Comparison of ENCODE assay signal across 26 cellular contexts in the genomic region with DNA sequence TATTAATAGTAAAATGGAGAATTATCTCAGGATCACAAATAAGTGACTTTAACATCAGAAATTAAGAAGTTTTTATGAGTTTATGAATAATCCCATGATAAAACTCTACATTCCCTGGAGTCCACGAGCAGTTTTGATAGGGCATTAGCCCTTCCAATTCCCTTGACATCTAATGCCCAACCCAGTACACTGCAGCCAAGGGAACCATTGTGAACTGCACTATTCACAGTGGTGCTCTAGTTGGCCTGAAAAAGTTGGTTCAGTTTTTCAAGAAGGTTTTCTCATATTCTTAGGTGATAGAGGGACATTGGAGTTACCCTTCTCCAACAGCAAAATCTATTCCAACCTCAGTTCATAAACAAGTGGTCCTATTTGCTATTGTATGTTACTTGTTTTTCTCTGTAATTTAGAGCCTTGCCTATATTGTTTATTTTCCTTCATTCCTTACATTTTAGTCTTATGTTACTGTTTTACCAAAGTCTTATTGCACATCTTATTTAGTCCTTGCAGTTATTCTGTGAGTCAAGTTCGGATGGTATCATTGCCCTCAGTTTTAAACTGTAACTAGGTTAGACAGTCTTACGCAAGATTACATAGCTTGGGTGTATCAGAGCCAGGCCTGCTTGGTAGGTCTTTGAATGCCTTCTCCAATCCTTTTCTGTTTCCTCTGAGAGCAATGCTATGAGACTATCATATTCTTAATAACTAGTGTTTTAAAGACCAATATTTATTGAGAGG. TPM values are rescaled to one million over a fixed set of nuclear protein-coding genes. Genes with fewer than 3 reads are reported as not detected.
DNase-seq lines count a peak whose midpoint lies in the region; TF ChIP-seq lines count a peak whose summit lies in the region.
"Had no signal": no experiment of that assay in that cellular context is flagged by ENCODE, and none has a peak within 500 bp of the region (broad histone marks: within the 10 kb centered on the region; RNA-seq: fewer than 3 reads in every experiment).

No MANE protein-coding gene starts in this region.

- peaks cover 24% of the 10 kb centered on the region for H3K4me1 Mint-ChIP-seq in HFFc6 (ENCODE audit: low read depth)
- H3K4me1 Mint-ChIP-seq: activated naive CD8-positive, alpha-beta T cell treated with anti-CD3 and anti-CD28 coated beads for 36 hours; CD4-positive, CD25-positive, alpha-beta regulatory T cell; central memory CD8-positive, alpha-beta T cell; nephron progenitor cell; T-helper 17 cell had no signal

- no peak overlapping the region for H3K27ac Mint-ChIP-seq in HFFc6
- H3K27ac Mint-ChIP-seq: activated naive CD8-positive, alpha-beta T cell treated with anti-CD3 and anti-CD28 coated beads for 36 hours; CD4-positive, CD25-positive, alpha-beta regulatory T cell; nephron progenitor cell; T-helper 17 cell had no signal

- DNase-seq in AG09319 (ENCODE audit: extremely low read depth, low read depth) (peak; percentile 45), HFFc6 (peak; percentile 35), dedifferentiated amniotic fluid mesenchymal stem cell (ENCODE audit: extremely low spot score) (peak; percentile 26), kidney tubule cell (ENCODE audit: low spot score) (peak; percentile 82), NCI-H1105 treated with DMSO at 0.1 percent for 48 hours (lab: John Stamatoyannopoulos, UW) (no peak), esophagus muscularis mucosa (ENCODE audit: extremely low spot score) (no peak), NCI-H524 treated with DMSO at 0.1 percent for 48 hours (lab: John Stamatoyannopoulos, UW) (no peak)
- DNase-seq: activated CD4-positive, alpha-beta T cell treated with anti-CD3 and anti-CD28 coated beads for 4 hours; activated CD8-positive, alpha-beta memory T cell treated with anti-CD3 and anti-CD28 coated beads for 24 hours; activated effector memory CD4-positive, alpha-beta T cell treated with anti-CD3 and anti-CD28 coated beads, Interleukin-2, amount 50 U/mL, for 16 hours; activated naive CD8-positive, alpha-beta T cell treated with anti-CD3 and anti-CD28 coated beads for 36 hours; CD4-positive, CD25-positive, alpha-beta regulatory T cell; GOT3; heart left ventricle; NCI-H2081; NCI-H226; NCI-H774; nephron progenitor cell; T-helper 17 cell had no signal

- peaks cover 0 to 59% (median 18%) of the 10 kb centered on the region in 4 donors for H3K36me3 ChIP-seq in esophagus muscularis mucosa

- no peak overlapping the region for H3K27ac ChIP-seq in esophagus muscularis mucosa (replicated peaks in 1 of 4)
- H3K27ac ChIP-seq: heart left ventricle, RWPE1, VCaP had no signal

- no peaks in the 10 kb centered on the region for H3K36me3 Mint-ChIP-seq in HFFc6 (ENCODE audit: low read depth)
- H3K36me3 Mint-ChIP-seq: activated naive CD8-positive, alpha-beta T cell treated with anti-CD3 and anti-CD28 coated beads for 36 hours; CD4-positive, CD25-positive, alpha-beta regulatory T cell had no signal

- intact Hi-C loops in esophagus muscularis mucosa (cut with DNase I), result loop anchor here (10.0 kb wide), 1 partner anchor 147 kb away; no protein-coding TSS in a partner anchor

- no peak for TF ChIP-seq POLR2A in esophagus muscularis mucosa (IDR thresholded peaks at IDR 0.05; ENCODE audit: low read depth)

- peaks cover 0 to 4% (median 2%) of the 10 kb centered on the region in 4 donors for H3K4me1 ChIP-seq in esophagus muscularis mucosa

- 84% methylated on average over 3 of the region's 3 CpGs for WGBS in esophagus muscularis mucosa

- TF ChIP-seq CTCF in AG09319 (IDR thresholded peaks at IDR 0.05; ENCODE audit: low read depth, low read length), result no peak
- TF ChIP-seq CTCF in HFFc6 (IDR thresholded peaks at IDR 0.05), result no peak
- no peak for TF ChIP-seq CTCF in esophagus muscularis mucosa (IDR thresholded peaks at IDR 0.05)

- H3K9me3 ChIP-seq in esophagus muscularis mucosa, result no peaks in the 10 kb centered on the region
- H3K9me3 ChIP-seq: heart left ventricle had no signal

- no peak for TF ChIP-seq EP300 in esophagus muscularis mucosa (IDR thresholded peaks at IDR 0.05)

- H3K27me3 ChIP-seq in esophagus muscularis mucosa, result no peaks in the 10 kb centered on the region
- H3K27me3 ChIP-seq: heart left ventricle had no signal

- H3K9me3 Mint-ChIP-seq in HFFc6, result no peaks in the 10 kb centered on the region
- H3K9me3 Mint-ChIP-seq: activated naive CD8-positive, alpha-beta T cell treated with anti-CD3 and anti-CD28 coated beads for 36 hours; CD4-positive, CD25-positive, alpha-beta regulatory T cell; central memory CD8-positive, alpha-beta T cell; nephron progenitor cell had no signal

- H3K27me3 Mint-ChIP-seq in HFFc6 (ENCODE audit: insufficient read depth), result no peaks in the 10 kb centered on the region
- H3K27me3 Mint-ChIP-seq: CD4-positive, CD25-positive, alpha-beta regulatory T cell; central memory CD8-positive, alpha-beta T cell had no signal

- H3K4me3 ChIP-seq in esophagus muscularis mucosa, result no peak overlapping the region
- H3K4me3 ChIP-seq: heart left ventricle, lung had no signal

- H3K4me3 Mint-ChIP-seq in HFFc6, result no peak overlapping the region
- H3K4me3 Mint-ChIP-seq: activated naive CD8-positive, alpha-beta T cell treated with anti-CD3 and anti-CD28 coated beads for 36 hours; CD4-positive, CD25-positive, alpha-beta regulatory T cell; central memory CD8-positive, alpha-beta T cell; nephron progenitor cell; T-helper 17 cell had no signal

RNA-seq across cellular contexts. Expression of a gene that starts 57.9 kb away (rescaled TPM):
- total RNA-seq in HFFc6 (2021; fragmentation: NEBNext Ultra II Directional; extraction: Animal tissue kit (Norgen Biotek cat#: 25700)), result not detected
- 1 to 10 TPM; 1.5 to 4.2 (median 2.5) TPM for total RNA-seq in esophagus muscularis mucosa
- total RNA-seq: activated naive CD8-positive, alpha-beta T cell treated with anti-CD3 and anti-CD28 coated beads for 36 hours; CD4-positive, CD25-positive, alpha-beta regulatory T cell; Daoy; dermis microvascular lymphatic vessel endothelial cell; heart left ventricle; osteocyte; T-helper 17 cell had no signal

Comparison
In these comparisons a context has a peak if more than half of its experiments do, and no peak if none do; other contexts are left out.
1. DNase-seq: peak in AG09319 (single experiment), HFFc6 (single experiment), dedifferentiated amniotic fluid mesenchymal stem cell (single experiment) and kidney tubule cell (single experiment); none in NCI-H1105 treated with DMSO at 0.1 percent for 48 hours (single experiment), esophagus muscularis mucosa (single experiment) and NCI-H524 treated with DMSO at 0.1 percent for 48 hours (single experiment).